ENCODE assay signal across 27 cellular contexts in genomic region chr9:70668751-70669150, GRCh38.
DNase-seq lines count a peak whose midpoint lies in the region; ATAC-seq and TF ChIP-seq lines count a peak whose summit lies in the region.
"Had no signal": no experiment of that assay in that cellular context is flagged by ENCODE, and none has a peak within 500 bp of the region (broad histone marks: within the 10 kb centered on the region; RNA-seq: fewer than 3 reads in every experiment).

No MANE protein-coding gene starts in this region.

- no peaks in the 10 kb centered on the region for H3K9me3 Mint-ChIP-seq in activated naive CD4-positive, alpha-beta T cell treated with anti-CD3 and anti-CD28 coated beads, Interleukin-2, amount 10 ng/mL, durations not matched to agents 7 days and 5 days
- H3K9me3 Mint-ChIP-seq: activated CD4-positive, alpha-beta memory T cell treated with anti-CD3 and anti-CD28 coated beads, Interleukin-2, amount 10 ng/mL, durations not matched to agents 7 days and 5 days; IgD-negative memory B cell; natural killer cell treated with Interleukin-12 subunit alpha and Interleukin-12 subunit beta and Interleukin-15 and Interleukin-18, amount 100 ng/mL, for 72 hours had no signal

- H3K4me3 Mint-ChIP-seq in activated naive CD4-positive, alpha-beta T cell treated with anti-CD3 and anti-CD28 coated beads, Interleukin-2, amount 10 ng/mL, durations not matched to agents 7 days and 5 days, result no peak overlapping the region
- H3K4me3 Mint-ChIP-seq: activated CD4-positive, alpha-beta memory T cell treated with anti-CD3 and anti-CD28 coated beads, Interleukin-2, amount 10 ng/mL, durations not matched to agents 7 days and 5 days; IgD-negative memory B cell; natural killer cell treated with Interleukin-12 subunit alpha and Interleukin-12 subunit beta and Interleukin-15 and Interleukin-18, amount 100 ng/mL, for 72 hours; T-helper 17 cell had no signal

- no peak for DNase-seq in left ventricle myocardium superior
- DNase-seq in Right ventricle myocardium inferior (ENCODE audit: missing footprints), result no peak
- DNase-seq in cardiac fibroblast (ENCODE audit: low read depth in 2 of 2), result peak; percentile 23 to 59
- DNase-seq in globus pallidus (ENCODE audit: low spot score), result peak; percentile 34
- no peak for DNase-seq in activated naive CD4-positive, alpha-beta T cell treated with anti-CD3 and anti-CD28 coated beads, Interleukin-2, amount 10 ng/mL, durations not matched to agents 7 days and 5 days
- no peak for DNase-seq in posterior vena cava (ENCODE audit: low spot score)
- DNase-seq: activated CD4-positive, alpha-beta memory T cell treated with anti-CD3 and anti-CD28 coated beads, Interleukin-2, amount 10 ng/mL, durations not matched to agents 7 days and 5 days; activated CD4-positive, CD25-positive, alpha-beta regulatory T cell; activated naive CD4-positive, alpha-beta T cell treated with anti-CD3 and anti-CD28 coated beads, Interleukin-2, amount 50 U/mL, for 16 hours; brain microvascular endothelial cell; GDM1; kidney; mesendoderm; NCI-H2171 treated with DMSO at 0.1 percent for 48 hours; NCI-H82; PC-3; stimulated activated CD4-positive, alpha-beta T cell treated with anti-CD3 and anti-CD28 coated beads, Interleukin-4, amount 100 ng/mL, for 1 hour; stomach; T-helper 17 cell had no signal

- peaks cover 18% of the 10 kb centered on the region for H3K4me1 Mint-ChIP-seq in activated naive CD4-positive, alpha-beta T cell treated with anti-CD3 and anti-CD28 coated beads, Interleukin-2, amount 10 ng/mL, durations not matched to agents 7 days and 5 days

- ATAC-seq in left ventricle myocardium superior, result peak; percentile 37
- no peak for ATAC-seq in Right ventricle myocardium inferior
- no peak for ATAC-seq in HG03460 (IDR thresholded peaks at IDR 0.05; ENCODE audit: unreplicated experiment)
- ATAC-seq in GM21786 (IDR thresholded peaks at IDR 0.05; ENCODE audit: unreplicated experiment), result no peak
- ATAC-seq: natural killer cell treated with Interleukin-12 subunit alpha and Interleukin-12 subunit beta and Interleukin-15 and Interleukin-18, amount 100 ng/mL, for 72 hours; PC-3; T-helper 17 cell had no signal

- no peak overlapping the region for H3K4me3 ChIP-seq in cardiac fibroblast (replicated peaks in 1 of 2; ENCODE audit: low read depth in 2 of 2, low read length in 2 of 2)
- H3K4me3 ChIP-seq: BLaER1 treated with 17β-estradiol and CSF1 and Interleukin-3, amounts not matched to agents 10 nM and 100 nM; esophagus muscularis mucosa; SJSA1; skin epidermis; stomach had no signal

- CTCF ChIA-PET in activated naive CD4-positive, alpha-beta T cell treated with anti-CD3 and anti-CD28 coated beads, Interleukin-2, amount 10 ng/mL, durations not matched to agents 7 days and 5 days (lab: Charles Lee), result no interaction called here

- no peak for TF ChIP-seq CTCF in cardiac fibroblast (IDR thresholded peaks at IDR 0.05; ENCODE audit: low read depth, low read length)

- H3K27ac Mint-ChIP-seq in activated naive CD4-positive, alpha-beta T cell treated with anti-CD3 and anti-CD28 coated beads, Interleukin-2, amount 10 ng/mL, durations not matched to agents 7 days and 5 days, result no peak overlapping the region
- H3K27ac Mint-ChIP-seq: activated CD4-positive, alpha-beta memory T cell treated with anti-CD3 and anti-CD28 coated beads, Interleukin-2, amount 10 ng/mL, durations not matched to agents 7 days and 5 days; IgD-negative memory B cell; natural killer cell treated with Interleukin-12 subunit alpha and Interleukin-12 subunit beta and Interleukin-15 and Interleukin-18, amount 100 ng/mL, for 72 hours; T-helper 17 cell had no signal

- intact Hi-C loops in left ventricle myocardium superior (cut with micrococcal nuclease), result no loop called here
- intact Hi-C loops in Right ventricle myocardium inferior (cut with DNase I), result no loop called here
- intact Hi-C loops in posterior vena cava (cut with DNase I), result no loop called here

- no peaks in the 10 kb centered on the region for H3K36me3 Mint-ChIP-seq in activated naive CD4-positive, alpha-beta T cell treated with anti-CD3 and anti-CD28 coated beads, Interleukin-2, amount 10 ng/mL, durations not matched to agents 7 days and 5 days
- H3K36me3 Mint-ChIP-seq: IgD-negative memory B cell; natural killer cell treated with Interleukin-12 subunit alpha and Interleukin-12 subunit beta and Interleukin-15 and Interleukin-18, amount 100 ng/mL, for 72 hours had no signal

- H3K27me3 Mint-ChIP-seq in activated naive CD4-positive, alpha-beta T cell treated with anti-CD3 and anti-CD28 coated beads, Interleukin-2, amount 10 ng/mL, durations not matched to agents 7 days and 5 days, result peaks cover 5% of the 10 kb centered on the region
- H3K27me3 Mint-ChIP-seq: activated CD4-positive, alpha-beta memory T cell treated with anti-CD3 and anti-CD28 coated beads, Interleukin-2, amount 10 ng/mL, durations not matched to agents 7 days and 5 days had no signal

Comparison
In these comparisons a context has a peak if more than half of its experiments do, and no peak if none do; other contexts are left out.
1. DNase-seq: peak in cardiac fibroblast (2 of 2) and globus pallidus (single experiment); none in left ventricle myocardium superior (single experiment), Right ventricle myocardium inferior (single experiment), activated naive CD4-positive, alpha-beta T cell treated with anti-CD3 and anti-CD28 coated beads, Interleukin-2, amount 10 ng/mL, durations not matched to agents 7 days and 5 days (single experiment) and posterior vena cava (single experiment).